In the genomic region with DNA sequence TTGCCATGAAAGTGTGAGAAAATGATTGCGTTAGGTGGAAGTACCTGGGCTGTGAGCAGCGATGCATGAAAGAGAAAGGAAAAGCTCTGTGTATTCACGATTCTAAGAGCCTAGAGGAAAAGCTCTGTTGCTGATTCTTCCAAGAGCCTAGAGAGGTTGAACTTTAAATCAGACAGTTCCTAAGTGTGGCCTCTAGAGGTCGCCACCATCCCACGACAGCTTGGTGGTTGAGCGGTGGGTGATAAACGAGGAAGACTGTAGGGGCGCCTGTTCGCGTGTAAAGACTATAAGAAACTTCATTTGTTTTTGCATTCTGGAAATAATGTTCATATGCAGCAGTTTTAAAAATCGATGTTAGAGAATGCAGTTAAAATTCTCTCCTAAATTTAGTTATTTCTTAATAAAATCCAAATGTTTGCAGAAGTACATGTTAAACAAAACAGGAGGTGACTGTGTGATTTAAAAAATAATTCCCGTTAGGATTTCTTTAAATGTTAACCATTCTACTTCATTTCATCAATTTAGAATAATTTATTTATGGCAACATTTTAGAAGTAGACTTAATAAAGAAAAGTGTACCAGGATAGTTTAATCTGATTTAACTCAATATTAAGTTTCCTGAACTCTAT, we compare ENCODE assay signal across 8 cellular contexts.
DNase-seq lines count a peak whose midpoint lies in the region; ATAC-seq and TF ChIP-seq lines count a peak whose summit lies in the region.

No MANE protein-coding gene starts in this region.

- intact Hi-C loops in A673 (cut with micrococcal nuclease; ENCODE audit: unreplicated experiment) = no loop called here

- H3K4me3 Mint-ChIP-seq in activated T-cell treated with anti-CD3 and anti-CD28 coated beads, Interleukin-2, amount 50 U/mL, for 72 hours = no peak overlapping the region
- H3K4me3 Mint-ChIP-seq in stimulated activated effector memory CD8-positive, alpha-beta T cell treated with anti-CD3 and anti-CD28 coated beads, Interleukin-12 subunit alpha, Interleukin-12 subunit beta, amount 100 ng/mL, for 72 hours = no peak overlapping the region

- H3K4me3 ChIP-seq in A673 (ENCODE audit: low read depth, low read length, poor library complexity, severe bottlenecking) = no peak overlapping the region

- DNase-seq in A673 (ENCODE audit: low spot score) (peak; percentile 55), HPDE6-E6E7 (ENCODE audit: extremely low spot score) (peak; percentile 38), NOMO-1 treated with dmso at 0.1 percent for 144 hours (lab: John Stamatoyannopoulos, UW; ENCODE audit: unreplicated experiment) (peak; percentile 69), iPS DF 4.7 (ENCODE audit: extremely low read depth, low spot score) (peak; percentile 56)
- peak; percentile 61 to 69 for DNase-seq in activated T-cell treated with anti-CD3 and anti-CD28 coated beads, Interleukin-2, amount 50 U/mL, for 72 hours
- DNase-seq in stimulated activated effector memory CD8-positive, alpha-beta T cell treated with anti-CD3 and anti-CD28 coated beads, Interleukin-12 subunit alpha, Interleukin-12 subunit beta, amount 100 ng/mL, for 72 hours (ENCODE audit: low spot score in 2 of 2) = peak; percentile 24 to 78

- ATAC-seq in activated T-cell treated with anti-CD3 and anti-CD28 coated beads, Interleukin-2, amount 50 U/mL, for 72 hours (replicated peaks in 1 of 2) = peak; percentile 73
- no peak for ATAC-seq in stimulated activated effector memory CD8-positive, alpha-beta T cell treated with anti-CD3 and anti-CD28 coated beads, Interleukin-12 subunit alpha, Interleukin-12 subunit beta, amount 100 ng/mL, for 72 hours
- ATAC-seq in HG03521 (IDR thresholded peaks at IDR 0.05; ENCODE audit: unreplicated experiment) = no peak

- no TSS peak for BruUV-seq in A673 (replicated peaks; lab: Mats Ljungman, UMichigan)

- H3K36me3 ChIP-seq in A673 (ENCODE audit: insufficient read depth, low read length, poor library complexity, severe bottlenecking) = no peaks in the 10 kb centered on the region

- H3K36me3 Mint-ChIP-seq in activated T-cell treated with anti-CD3 and anti-CD28 coated beads, Interleukin-2, amount 50 U/mL, for 72 hours (ENCODE audit: insufficient read depth in 2 of 2) = peaks cover 8 to 10% of the 10 kb centered on the region in 2 donors
- H3K36me3 Mint-ChIP-seq in stimulated activated effector memory CD8-positive, alpha-beta T cell treated with anti-CD3 and anti-CD28 coated beads, Interleukin-12 subunit alpha, Interleukin-12 subunit beta, amount 100 ng/mL, for 72 hours = no peaks in the 10 kb centered on the region

- TF ChIP-seq CTCF in A673 (conservative IDR thresholded peaks at IDR 0.05; ENCODE audit: low read depth, low read length) (peak; percentile 70), GM12872 (IDR thresholded peaks at IDR 0.05; ENCODE audit: insufficient read depth, low read depth, low read length) (peak; percentile 76)

- no peaks in the 10 kb centered on the region for H3K4me1 ChIP-seq in A673 (ENCODE audit: insufficient read depth, low read length, poor library complexity, severe bottlenecking)

- H3K9me3 Mint-ChIP-seq in activated T-cell treated with anti-CD3 and anti-CD28 coated beads, Interleukin-2, amount 50 U/mL, for 72 hours = peaks cover 2 to 3% of the 10 kb centered on the region in 2 donors
- H3K9me3 Mint-ChIP-seq in stimulated activated effector memory CD8-positive, alpha-beta T cell treated with anti-CD3 and anti-CD28 coated beads, Interleukin-12 subunit alpha, Interleukin-12 subunit beta, amount 100 ng/mL, for 72 hours = peaks cover 16% of the 10 kb centered on the region

- no peaks in the 10 kb centered on the region for H3K9me3 ChIP-seq in A673 (ENCODE audit: low read depth, low read length, poor library complexity, severe bottlenecking)

- H3K27ac Mint-ChIP-seq in activated T-cell treated with anti-CD3 and anti-CD28 coated beads, Interleukin-2, amount 50 U/mL, for 72 hours = no peak overlapping the region
- H3K27ac Mint-ChIP-seq in stimulated activated effector memory CD8-positive, alpha-beta T cell treated with anti-CD3 and anti-CD28 coated beads, Interleukin-12 subunit alpha, Interleukin-12 subunit beta, amount 100 ng/mL, for 72 hours = no peak overlapping the region

- H3K27ac ChIP-seq in A673 (ENCODE audit: low read depth, low read length, poor library complexity, severe bottlenecking) = no peak overlapping the region

- H3K27me3 Mint-ChIP-seq in activated T-cell treated with anti-CD3 and anti-CD28 coated beads, Interleukin-2, amount 50 U/mL, for 72 hours (ENCODE audit: low read depth) = peaks cover 41% of the 10 kb centered on the region

- peaks cover 26% of the 10 kb centered on the region for H3K27me3 ChIP-seq in A673 (replicated peaks; ENCODE audit: insufficient read depth, low read depth, low read length, poor library complexity)

- CTCF ChIA-PET in A673 (lab: Charles Lee) = no interaction called here

- no peaks in the 10 kb centered on the region for H3K4me1 Mint-ChIP-seq in activated T-cell treated with anti-CD3 and anti-CD28 coated beads, Interleukin-2, amount 50 U/mL, for 72 hours (ENCODE audit: low read depth)
- peaks cover 5% of the 10 kb centered on the region for H3K4me1 Mint-ChIP-seq in stimulated activated effector memory CD8-positive, alpha-beta T cell treated with anti-CD3 and anti-CD28 coated beads, Interleukin-12 subunit alpha, Interleukin-12 subunit beta, amount 100 ng/mL, for 72 hours

- POLR2A ChIA-PET in A673 (lab: Charles Lee; ENCODE audit: low non-redundant PET) = no interaction called here

Comparison
In these comparisons a context has a peak if more than half of its experiments do, and no peak if none do; other contexts are left out.
1. ATAC-seq: peak in activated T-cell treated with anti-CD3 and anti-CD28 coated beads, Interleukin-2, amount 50 U/mL, for 72 hours (2 of 2); none in stimulated activated effector memory CD8-positive, alpha-beta T cell treated with anti-CD3 and anti-CD28 coated beads, Interleukin-12 subunit alpha, Interleukin-12 subunit beta, amount 100 ng/mL, for 72 hours (single experiment) and HG03521 (single experiment).
2. Peak in every context shown above with its lines, with median percentiles within 50 percentile points of each other: DNase-seq.